Comparison of ENCODE assay signal across 1 cellular context in genomic region chr9:127244609-127245601, GRCh38.
TF ChIP-seq lines count a peak whose summit lies in the region.

No MANE protein-coding gene starts in this region.

TF ChIP-seq in K562, 482 proteins besides CTCF, POLR2A, EP300 and RAD21 (continued from another document):
- TF ChIP-seq E2F4 (CRISPR knock-in tag; IDR thresholded peaks at IDR 0.05; ENCODE audit: low read depth) = no peak
- TF ChIP-seq MTA2 (IDR thresholded peaks at IDR 0.05; ENCODE audit: low read depth) = no peak
- no peak for TF ChIP-seq U2AF2 (optimal IDR thresholded peaks at IDR 0.05; ENCODE audit: low read depth, low read length)
- TF ChIP-seq CSDE1 (IDR thresholded peaks at IDR 0.05) = no peak
- TF ChIP-seq JUND (IDR thresholded peaks at IDR 0.05; ENCODE audit: borderline replicate concordance, low read depth, low read length) = peak; percentile 46
- no peak for TF ChIP-seq JUND (tag; IDR thresholded peaks at IDR 0.05; ENCODE audit: borderline replicate concordance, low read depth, low read length)
- TF ChIP-seq CTBP1 (IDR thresholded peaks at IDR 0.05; ENCODE audit: borderline replicate concordance) = 0 out of 2 replicates have a peak, but pooled peaks have one; percentile 32
- TF ChIP-seq KAT8 (IDR thresholded peaks at IDR 0.05; ENCODE audit: low read depth) = no peak
- TF ChIP-seq FOXP1 (CRISPR knock-in tag; IDR thresholded peaks at IDR 0.05) = no peak
- no peak for TF ChIP-seq ZNF584 (CRISPR knock-in tag; IDR thresholded peaks at IDR 0.05; ENCODE audit: low read depth)
- no peak for TF ChIP-seq RBM39 (optimal IDR thresholded peaks at IDR 0.05; ENCODE audit: low read depth, low read length)
- no peak for TF ChIP-seq ZNF764 (CRISPR knock-in tag; IDR thresholded peaks at IDR 0.05; ENCODE audit: low read depth)
- TF ChIP-seq SRF (CRISPR knock-in tag; IDR thresholded peaks at IDR 0.05) = peak in 1 of 2 experiments; percentile 63; a peak in 1 of 4 replicates
- no peak for TF ChIP-seq GTF2A2 (tag; IDR thresholded peaks at IDR 0.05)
- TF ChIP-seq DLX4 (CRISPR knock-in tag; IDR thresholded peaks at IDR 0.05) = no peak
- TF ChIP-seq ZNF445 (CRISPR knock-in tag; IDR thresholded peaks at IDR 0.05; ENCODE audit: low read depth) = no peak
- TF ChIP-seq THAP7 (CRISPR knock-in tag; IDR thresholded peaks at IDR 0.05) = no peak
- TF ChIP-seq TRIM24 (IDR thresholded peaks at IDR 0.05) = no peak
